In genomic region chr5:150558088-150558621, GRCh38 we compare ENCODE assay signal across 18 cellular contexts. TPM values are rescaled to one million over a fixed set of nuclear protein-coding genes. Genes with fewer than 3 reads are reported as not detected.
DNase-seq lines count a peak whose midpoint lies in the region; ATAC-seq and TF ChIP-seq lines count a peak whose summit lies in the region.
"Had no signal": no experiment of that assay in that cellular context is flagged by ENCODE, and none has a peak within 500 bp of the region (broad histone marks: within the 10 kb centered on the region; RNA-seq: fewer than 3 reads in every experiment).

No MANE protein-coding gene starts in this region.

- 73% methylated on average over 9 of the region's 12 CpGs for WGBS in mammary epithelial cell (ENCODE audit: low coverage, missing lambda C conversion rate)
- WGBS in upper lobe of left lung, 2 donors, result 74 to 88% methylated on average over 12 of the region's 12 CpGs

- H3K27ac Mint-ChIP-seq in MCF 10A (ENCODE audit: low read depth, unreplicated experiment) (no peak overlapping the region), neural crest cell (ENCODE audit: unreplicated experiment) (peak overlapping the region; percentile 68)

- H3K9me3 ChIP-seq in mammary epithelial cell (replicated peaks; ENCODE audit: insufficient read depth, low read length) (no peaks in the 10 kb centered on the region), tibial artery (no peaks in the 10 kb centered on the region), upper lobe of left lung (no peaks in the 10 kb centered on the region)

- no peaks in the 10 kb centered on the region for H3K27me3 ChIP-seq in mammary epithelial cell (ENCODE audit: insufficient read depth, low read length)
- no peaks in the 10 kb centered on the region for H3K27me3 ChIP-seq in tibial artery
- H3K27me3 ChIP-seq in upper lobe of left lung, result no peaks in the 10 kb centered on the region

- dilution Hi-C loops in mammary epithelial cell (cut with HindIII; ENCODE audit: low sequenced_read_pairs), result loop anchor here (5.0 to 25.0 kb wide), 3 partner anchors 99 to 279 kb away; partner anchors contain the start of gene IRGM

- no peak overlapping the region for H3K27ac ChIP-seq in mammary epithelial cell (ENCODE audit: insufficient read depth, low read depth, low read length)
- peak overlapping the region; percentile 32; the same call in 1 of the 2 replicates for H3K27ac ChIP-seq in RWPE1
- peak overlapping the region; percentile 49 to 54 for H3K27ac ChIP-seq in tibial artery
- H3K27ac ChIP-seq in upper lobe of left lung, result no peak overlapping the region

- H3K27me3 Mint-ChIP-seq in MCF 10A (ENCODE audit: insufficient read depth, unreplicated experiment) (no peaks in the 10 kb centered on the region), neural crest cell (ENCODE audit: low read depth) (no peaks in the 10 kb centered on the region)

- TF ChIP-seq CTCF in MCF 10A (IDR thresholded peaks at IDR 0.05; ENCODE audit: unreplicated experiment) (peak; percentile 9), mammary epithelial cell (conservative IDR thresholded peaks at IDR 0.05 in 1 of 2, IDR thresholded peaks at IDR 0.05 in 1 of 2; ENCODE audit: extremely low read depth in 1 of 2, insufficient read depth in 1 of 2, low read depth in 1 of 2, low read length in 2 of 2) (no peak), RWPE1 (conservative IDR thresholded peaks at IDR 0.05; ENCODE audit: low read depth) (no peak), neural crest cell (conservative IDR thresholded peaks at IDR 0.05) (no peak), tibial artery (IDR thresholded peaks at IDR 0.05) (no peak), upper lobe of left lung (IDR thresholded peaks at IDR 0.05) (no peak)

- no peaks in the 10 kb centered on the region for H4K20me1 ChIP-seq in mammary epithelial cell (ENCODE audit: insufficient read depth, low read length)

- no peak overlapping the region for H2AFZ ChIP-seq in mammary epithelial cell (ENCODE audit: low read depth, low read length)

- no peak for ATAC-seq in upper lobe of left lung (ENCODE audit: low FRiP score in 2 of 2)

- H3K9ac ChIP-seq in mammary epithelial cell (ENCODE audit: insufficient read depth, low read length), result no peak overlapping the region

- in situ Hi-C loops in mammary epithelial cell (cut with MboI; ENCODE audit: low sequenced_read_pairs in 2 of 2), result no loop called here

- POLR2A ChIA-PET in MCF 10A (lab: Yijun Ruan, JAX), result interaction anchor here (0.8 to 1.2 kb wide), 3 partner anchors 108 to 162 kb away, joined by 3 read pairs; partner anchors contain the start of gene RBM22
- POLR2A ChIA-PET in RWPE1 (lab: Yijun Ruan, JAX; ENCODE audit: low non-redundant PET), result no interaction called here

- H3K36me3 Mint-ChIP-seq in MCF 10A (ENCODE audit: insufficient read depth, unreplicated experiment) (peaks cover 20% of the 10 kb centered on the region), neural crest cell (ENCODE audit: low read depth) (no peaks in the 10 kb centered on the region)

- DNase-seq in MCF 10A (ENCODE audit: unreplicated experiment), result no peak
- no peak for DNase-seq in mammary epithelial cell
- DNase-seq in RWPE1 (ENCODE audit: low spot score), result no peak
- no peak for DNase-seq in neural crest cell (ENCODE audit: low read depth, low spot score)
- DNase-seq in tibial artery, result no peak
- DNase-seq in NCI-H524 (lab: John Stamatoyannopoulos, UW), result no peak
- no peak for DNase-seq in upper lobe of left lung
- DNase-seq: 8988T, AML-193, DMS53, GDM1, Karpas-422, NCI-H1417, NCI-H1694 treated with DMSO at 0.1 percent for 48 hours, NCI-H2081 treated with DMSO at 0.1 percent for 48 hours, NCI-H2171 treated with DMSO at 0.1 percent for 48 hours, NCI-H526, SHP77 had no signal

- no TSS peak for BruUV-seq in MCF 10A (replicated peaks; lab: Mats Ljungman, UMichigan)
- BruUV-seq in mammary epithelial cell (replicated peaks; lab: Mats Ljungman, UMichigan), result no TSS peak

- intact Hi-C loops in MCF 10A (cut with micrococcal nuclease) (no loop called here), mammary epithelial cell (cut with micrococcal nuclease) (no loop called here), tibial artery (cut with DNase I; ENCODE audit: low total_unique reads) (no loop called here)

- H3K4me2 ChIP-seq in mammary epithelial cell (ENCODE audit: insufficient read depth, low read depth, low read length), result no peak overlapping the region

- no peak for TF ChIP-seq POLR2A in upper lobe of left lung (IDR thresholded peaks at IDR 0.05)

- H3K36me3 ChIP-seq in mammary epithelial cell (ENCODE audit: insufficient read depth, low read length), result peaks cover 11% of the 10 kb centered on the region
- peaks cover 13 to 45% (median 17%) of the 10 kb centered on the region in 3 donors for H3K36me3 ChIP-seq in tibial artery
- H3K36me3 ChIP-seq in upper lobe of left lung, result peaks cover 15 to 44% (median 30%) of the 10 kb centered on the region in 4 donors

- CTCF ChIA-PET in MCF 10A (lab: Yijun Ruan, JAX), result interaction anchor here (0.6 to 18.5 kb wide), 12 partner anchors 10 to 289 kb away, joined by 3 to 429 read pairs (median 72); partner anchors contain the start of genes IRGM, MYOZ3, RBM22 and SMIM3
- CTCF ChIA-PET in mammary epithelial cell (lab: Charles Lee; ENCODE audit: low non-redundant PET), result no interaction called here
- CTCF ChIA-PET in RWPE1 (lab: Yijun Ruan, JAX), result interaction anchor here (0.6 to 4.4 kb wide), 3 partner anchors 98 to 490 kb away, joined by 3 to 47 read pairs (median 11); no protein-coding TSS in a partner anchor

- H3K4me1 ChIP-seq in mammary epithelial cell (ENCODE audit: insufficient read depth, low read length), result no peaks in the 10 kb centered on the region
- peaks cover 0 to 22% (median 8%) of the 10 kb centered on the region in 4 donors for H3K4me1 ChIP-seq in tibial artery
- peaks cover 0 to 7% (median 4%) of the 10 kb centered on the region in 4 donors for H3K4me1 ChIP-seq in upper lobe of left lung

- H3K4me1 Mint-ChIP-seq in MCF 10A (ENCODE audit: insufficient read depth, unreplicated experiment), result peaks cover 14% of the 10 kb centered on the region
- peaks cover 8% of the 10 kb centered on the region for H3K4me1 Mint-ChIP-seq in neural crest cell

- TF ChIP-seq EP300 in upper lobe of left lung (IDR thresholded peaks at IDR 0.05), result no peak

- H3K79me2 ChIP-seq in mammary epithelial cell (ENCODE audit: insufficient read depth, low read length), result no peaks in the 10 kb centered on the region

- H3K4me3 Mint-ChIP-seq in MCF 10A (ENCODE audit: unreplicated experiment) (no peak overlapping the region), neural crest cell (no peak overlapping the region)

- H3K9me3 Mint-ChIP-seq in MCF 10A (ENCODE audit: unreplicated experiment) (no peaks in the 10 kb centered on the region), neural crest cell (peaks cover 3% of the 10 kb centered on the region)

- H3K4me3 ChIP-seq in mammary epithelial cell (replicated peaks in 1 of 3; ENCODE audit: insufficient read depth in 1 of 3, low read depth in 2 of 3, low read length in 3 of 3) (no peak overlapping the region), tibial artery (no peak overlapping the region), upper lobe of left lung (no peak overlapping the region)

RNA-seq across cellular contexts. Expression of gene NDST1, which starts 50.2 kb away (rescaled TPM):
- total RNA-seq in MCF 10A (2022) (68.9 and 79.3 TPM in 2 replicates), mammary epithelial cell (100 to 1,000 TPM; 114 to 128 TPM), neural crest cell (108 and 112 TPM in 2 replicates), upper lobe of left lung (100 to 1,000 TPM in 5 of 6 donors, 10 to 100 TPM in 1; 81.7 to 265 (median 166) TPM)
- polyA plus RNA-seq in mammary epithelial cell, result 43.2 TPM
- polyA minus RNA-seq in mammary epithelial cell, result 101 TPM

Comparison
In these comparisons a context has a peak if more than half of its experiments do, and no peak if none do; other contexts are left out.
1. H3K27ac ChIP-seq: peak in RWPE1 (single experiment) and tibial artery (2 of 2); none in mammary epithelial cell (single experiment) and upper lobe of left lung (0 of 4).